Comparison of ENCODE assay signal across 1 cellular context in the genomic region with DNA sequence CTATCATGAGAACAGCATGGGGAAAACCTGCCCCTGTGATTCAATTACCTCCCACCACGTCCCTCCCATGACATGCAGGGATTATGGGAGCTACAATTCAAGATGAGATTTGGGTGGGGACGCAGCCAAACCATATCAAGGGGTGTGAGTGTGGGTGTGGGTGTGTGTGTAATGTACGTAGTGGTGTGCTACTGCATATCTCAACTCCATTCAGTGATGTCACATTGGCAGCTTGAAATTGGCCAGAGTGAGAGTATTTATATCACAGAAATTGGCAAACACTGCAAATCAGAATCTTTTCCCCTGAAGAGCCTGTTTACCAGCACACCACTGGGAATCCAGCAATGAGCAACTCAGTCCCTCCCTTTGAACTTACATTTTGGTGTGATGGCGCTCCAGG.
TF ChIP-seq lines count a peak whose summit lies in the region.

No MANE protein-coding gene starts in this region.

TF ChIP-seq in GM23338, 12 proteins besides CTCF, POLR2A, EP300 and RAD21 (continued from another document):
- TF ChIP-seq, protein P1, sequence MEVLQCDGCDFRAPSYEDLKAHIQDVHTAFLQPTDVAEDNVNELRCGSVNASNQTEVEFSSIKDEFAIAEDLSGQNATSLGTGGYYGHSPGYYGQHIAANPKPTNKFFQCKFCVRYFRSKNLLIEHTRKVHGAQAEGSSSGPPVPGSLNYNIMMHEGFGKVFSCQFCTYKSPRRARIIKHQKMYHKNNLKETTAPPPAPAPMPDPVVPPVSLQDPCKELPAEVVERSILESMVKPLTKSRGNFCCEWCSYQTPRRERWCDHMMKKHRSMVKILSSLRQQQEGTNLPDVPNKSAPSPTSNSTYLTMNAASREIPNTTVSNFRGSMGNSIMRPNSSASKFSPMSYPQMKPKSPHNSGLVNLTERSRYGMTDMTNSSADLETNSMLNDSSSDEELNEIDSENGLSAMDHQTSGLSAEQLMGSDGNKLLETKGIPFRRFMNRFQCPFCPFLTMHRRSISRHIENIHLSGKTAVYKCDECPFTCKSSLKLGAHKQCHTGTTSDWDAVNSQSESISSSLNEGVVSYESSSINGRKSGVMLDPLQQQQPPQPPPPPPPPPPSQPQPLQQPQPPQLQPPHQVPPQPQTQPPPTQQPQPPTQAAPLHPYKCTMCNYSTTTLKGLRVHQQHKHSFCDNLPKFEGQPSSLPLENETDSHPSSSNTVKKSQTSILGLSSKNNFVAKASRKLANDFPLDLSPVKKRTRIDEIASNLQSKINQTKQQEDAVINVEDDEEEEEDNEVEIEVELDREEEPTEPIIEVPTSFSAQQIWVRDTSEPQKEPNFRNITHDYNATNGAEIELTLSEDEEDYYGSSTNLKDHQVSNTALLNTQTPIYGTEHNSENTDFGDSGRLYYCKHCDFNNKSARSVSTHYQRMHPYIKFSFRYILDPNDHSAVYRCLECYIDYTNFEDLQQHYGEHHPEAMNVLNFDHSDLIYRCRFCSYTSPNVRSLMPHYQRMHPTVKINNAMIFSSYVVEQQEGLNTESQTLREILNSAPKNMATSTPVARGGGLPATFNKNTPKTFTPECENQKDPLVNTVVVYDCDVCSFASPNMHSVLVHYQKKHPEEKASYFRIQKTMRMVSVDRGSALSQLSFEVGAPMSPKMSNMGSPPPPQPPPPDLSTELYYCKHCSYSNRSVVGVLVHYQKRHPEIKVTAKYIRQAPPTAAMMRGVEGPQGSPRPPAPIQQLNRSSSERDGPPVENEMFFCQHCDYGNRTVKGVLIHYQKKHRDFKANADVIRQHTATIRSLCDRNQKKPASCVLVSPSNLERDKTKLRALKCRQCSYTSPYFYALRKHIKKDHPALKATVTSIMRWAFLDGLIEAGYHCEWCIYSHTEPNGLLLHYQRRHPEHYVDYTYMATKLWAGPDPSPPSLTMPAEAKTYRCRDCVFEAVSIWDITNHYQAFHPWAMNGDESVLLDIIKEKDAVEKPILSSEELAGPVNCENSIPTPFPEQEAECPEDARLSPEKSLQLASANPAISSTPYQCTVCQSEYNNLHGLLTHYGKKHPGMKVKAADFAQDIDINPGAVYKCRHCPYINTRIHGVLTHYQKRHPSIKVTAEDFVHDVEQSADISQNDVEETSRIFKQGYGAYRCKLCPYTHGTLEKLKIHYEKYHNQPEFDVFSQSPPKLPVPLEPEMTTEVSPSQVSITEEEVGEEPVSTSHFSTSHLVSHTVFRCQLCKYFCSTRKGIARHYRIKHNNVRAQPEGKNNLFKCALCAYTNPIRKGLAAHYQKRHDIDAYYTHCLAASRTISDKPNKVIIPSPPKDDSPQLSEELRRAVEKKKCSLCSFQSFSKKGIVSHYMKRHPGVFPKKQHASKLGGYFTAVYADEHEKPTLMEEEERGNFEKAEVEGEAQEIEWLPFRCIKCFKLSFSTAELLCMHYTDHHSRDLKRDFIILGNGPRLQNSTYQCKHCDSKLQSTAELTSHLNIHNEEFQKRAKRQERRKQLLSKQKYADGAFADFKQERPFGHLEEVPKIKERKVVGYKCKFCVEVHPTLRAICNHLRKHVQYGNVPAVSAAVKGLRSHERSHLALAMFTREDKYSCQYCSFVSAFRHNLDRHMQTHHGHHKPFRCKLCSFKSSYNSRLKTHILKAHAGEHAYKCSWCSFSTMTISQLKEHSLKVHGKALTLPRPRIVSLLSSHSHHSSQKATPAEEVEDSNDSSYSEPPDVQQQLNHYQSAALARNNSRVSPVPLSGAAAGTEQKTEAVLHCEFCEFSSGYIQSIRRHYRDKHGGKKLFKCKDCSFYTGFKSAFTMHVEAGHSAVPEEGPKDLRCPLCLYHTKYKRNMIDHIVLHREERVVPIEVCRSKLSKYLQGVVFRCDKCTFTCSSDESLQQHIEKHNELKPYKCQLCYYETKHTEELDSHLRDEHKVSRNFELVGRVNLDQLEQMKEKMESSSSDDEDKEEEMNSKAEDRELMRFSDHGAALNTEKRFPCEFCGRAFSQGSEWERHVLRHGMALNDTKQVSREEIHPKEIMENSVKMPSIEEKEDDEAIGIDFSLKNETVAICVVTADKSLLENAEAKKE (CRISPR knock-in tag; IDR thresholded peaks at IDR 0.05), result no peak
- TF ChIP-seq EZH2 (IDR thresholded peaks at IDR 0.05; ENCODE audit: low read depth, unreplicated experiment) (no peak), STAT1 (IDR thresholded peaks at IDR 0.05; ENCODE audit: unreplicated experiment) (no peak), CREB1 (CRISPR knock-in tag; IDR thresholded peaks at IDR 0.05; ENCODE audit: low read depth) (no peak), POLR2AphosphoS5 (IDR thresholded peaks at IDR 0.05; ENCODE audit: low read depth) (no peak), ZNF114 (CRISPR knock-in tag; IDR thresholded peaks at IDR 0.05) (no peak)
- TF ChIP-seq, protein P2, sequence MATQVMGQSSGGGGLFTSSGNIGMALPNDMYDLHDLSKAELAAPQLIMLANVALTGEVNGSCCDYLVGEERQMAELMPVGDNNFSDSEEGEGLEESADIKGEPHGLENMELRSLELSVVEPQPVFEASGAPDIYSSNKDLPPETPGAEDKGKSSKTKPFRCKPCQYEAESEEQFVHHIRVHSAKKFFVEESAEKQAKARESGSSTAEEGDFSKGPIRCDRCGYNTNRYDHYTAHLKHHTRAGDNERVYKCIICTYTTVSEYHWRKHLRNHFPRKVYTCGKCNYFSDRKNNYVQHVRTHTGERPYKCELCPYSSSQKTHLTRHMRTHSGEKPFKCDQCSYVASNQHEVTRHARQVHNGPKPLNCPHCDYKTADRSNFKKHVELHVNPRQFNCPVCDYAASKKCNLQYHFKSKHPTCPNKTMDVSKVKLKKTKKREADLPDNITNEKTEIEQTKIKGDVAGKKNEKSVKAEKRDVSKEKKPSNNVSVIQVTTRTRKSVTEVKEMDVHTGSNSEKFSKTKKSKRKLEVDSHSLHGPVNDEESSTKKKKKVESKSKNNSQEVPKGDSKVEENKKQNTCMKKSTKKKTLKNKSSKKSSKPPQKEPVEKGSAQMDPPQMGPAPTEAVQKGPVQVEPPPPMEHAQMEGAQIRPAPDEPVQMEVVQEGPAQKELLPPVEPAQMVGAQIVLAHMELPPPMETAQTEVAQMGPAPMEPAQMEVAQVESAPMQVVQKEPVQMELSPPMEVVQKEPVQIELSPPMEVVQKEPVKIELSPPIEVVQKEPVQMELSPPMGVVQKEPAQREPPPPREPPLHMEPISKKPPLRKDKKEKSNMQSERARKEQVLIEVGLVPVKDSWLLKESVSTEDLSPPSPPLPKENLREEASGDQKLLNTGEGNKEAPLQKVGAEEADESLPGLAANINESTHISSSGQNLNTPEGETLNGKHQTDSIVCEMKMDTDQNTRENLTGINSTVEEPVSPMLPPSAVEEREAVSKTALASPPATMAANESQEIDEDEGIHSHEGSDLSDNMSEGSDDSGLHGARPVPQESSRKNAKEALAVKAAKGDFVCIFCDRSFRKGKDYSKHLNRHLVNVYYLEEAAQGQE (IDR thresholded peaks at IDR 0.05; ENCODE audit: unreplicated experiment), result no peak
TF ChIP-seq in GM23338: peak in this region for 0.
